10 cellular contexts compared by ENCODE assay signal in genomic region chr1:196309386-196309785, GRCh38.
DNase-seq lines count a peak whose midpoint lies in the region; ATAC-seq and TF ChIP-seq lines count a peak whose summit lies in the region.
"Had no signal": no experiment of that assay in that cellular context is flagged by ENCODE, and none has a peak within 500 bp of the region (broad histone marks: within the 10 kb centered on the region; RNA-seq: fewer than 3 reads in every experiment).

No MANE protein-coding gene starts in this region.

- no peak overlapping the region for H3K4me3 ChIP-seq in right cardiac atrium (ENCODE audit: low read length)

- intact Hi-C loops in right cardiac atrium (cut with DNase I), result loop anchor here in 1 of 4 donors (5.0 kb wide), 1 partner anchor 157 kb away; no protein-coding TSS in a partner anchor

- no peak for TF ChIP-seq CTCF in progenitor cell of endocrine pancreas (IDR thresholded peaks at IDR 0.05; ENCODE audit: unreplicated experiment)

- H3K27me3 ChIP-seq in right cardiac atrium (ENCODE audit: control insufficient read depth, insufficient read depth), result no peaks in the 10 kb centered on the region

- H3K36me3 Mint-ChIP-seq in T-helper 17 cell (ENCODE audit: low read depth) (no peaks in the 10 kb centered on the region), progenitor cell of endocrine pancreas (ENCODE audit: insufficient read depth) (peaks cover 6% of the 10 kb centered on the region)
- H3K36me3 Mint-ChIP-seq in activated naive CD8-positive, alpha-beta T cell treated with anti-CD3 and anti-CD28 coated beads for 36 hours, result no peaks in the 10 kb centered on the region

- H3K4me1 Mint-ChIP-seq in T-helper 17 cell (peaks cover 2% of the 10 kb centered on the region), progenitor cell of endocrine pancreas (ENCODE audit: low read depth) (peaks cover 7% of the 10 kb centered on the region)
- H3K4me1 Mint-ChIP-seq in activated naive CD8-positive, alpha-beta T cell treated with anti-CD3 and anti-CD28 coated beads for 36 hours, result no peaks in the 10 kb centered on the region

- H3K4me3 Mint-ChIP-seq in T-helper 17 cell (no peak overlapping the region), progenitor cell of endocrine pancreas (ENCODE audit: low read depth) (no peak overlapping the region)
- H3K4me3 Mint-ChIP-seq in activated naive CD8-positive, alpha-beta T cell treated with anti-CD3 and anti-CD28 coated beads for 36 hours, result no peak overlapping the region
- H3K4me3 Mint-ChIP-seq: activated T-helper 1 cell treated with anti-CD3 and anti-CD28 coated beads, Interleukin-12 subunit alpha, Interleukin-12 subunit beta, Interleukin-2, Interleukin-4 antibody, amounts not matched to agents 30 ng/mL and 10 ng/mL and 1 ng/mL, durations not matched to agents 14 hours and 24 hours and 36 hours had no signal

- no peaks in the 10 kb centered on the region for H3K4me1 ChIP-seq in right cardiac atrium (ENCODE audit: control insufficient read depth, insufficient read depth, low read length)
- H3K4me1 ChIP-seq: parathyroid adenoma had no signal

- ATAC-seq in HG03565 (IDR thresholded peaks at IDR 0.05; ENCODE audit: unreplicated experiment) (peak; percentile 66), T-helper 17 cell (no peak), right cardiac atrium (no peak)

- H3K9me3 ChIP-seq in T-helper 17 cell (ENCODE audit: control insufficient read depth, low read length, poor library complexity, severe bottlenecking), result no peaks in the 10 kb centered on the region
- no peaks in the 10 kb centered on the region for H3K9me3 ChIP-seq in right cardiac atrium (ENCODE audit: control insufficient read depth, low read length)

- peak; percentile 42 for DNase-seq in EL
- peak; percentile 41 for DNase-seq in RPMI7951 (ENCODE audit: low read depth)
- peak; percentile 9 for DNase-seq in iris pigment epithelial cell (ENCODE audit: low read depth)
- no peak for DNase-seq in T-helper 17 cell
- no peak for DNase-seq in activated naive CD8-positive, alpha-beta T cell treated with anti-CD3 and anti-CD28 coated beads for 36 hours
- no peak for DNase-seq in progenitor cell of endocrine pancreas (ENCODE audit: low spot score, unreplicated experiment)
- no peak for DNase-seq in right cardiac atrium

- no peak overlapping the region for H3K27ac Mint-ChIP-seq in T-helper 17 cell
- H3K27ac Mint-ChIP-seq in activated naive CD8-positive, alpha-beta T cell treated with anti-CD3 and anti-CD28 coated beads for 36 hours, result no peak overlapping the region
- H3K27ac Mint-ChIP-seq in progenitor cell of endocrine pancreas, result no peak overlapping the region
- H3K27ac Mint-ChIP-seq: activated T-helper 1 cell treated with anti-CD3 and anti-CD28 coated beads, Interleukin-12 subunit alpha, Interleukin-12 subunit beta, Interleukin-2, Interleukin-4 antibody, amounts not matched to agents 30 ng/mL and 10 ng/mL and 1 ng/mL, durations not matched to agents 14 hours and 24 hours and 36 hours had no signal

- no peaks in the 10 kb centered on the region for H3K9me3 Mint-ChIP-seq in activated naive CD8-positive, alpha-beta T cell treated with anti-CD3 and anti-CD28 coated beads for 36 hours
- no peaks in the 10 kb centered on the region for H3K9me3 Mint-ChIP-seq in progenitor cell of endocrine pancreas (ENCODE audit: low read depth)
- H3K9me3 Mint-ChIP-seq: activated T-helper 1 cell treated with anti-CD3 and anti-CD28 coated beads, Interleukin-12 subunit alpha, Interleukin-12 subunit beta, Interleukin-2, Interleukin-4 antibody, amounts not matched to agents 30 ng/mL and 10 ng/mL and 1 ng/mL, durations not matched to agents 14 hours and 24 hours and 36 hours had no signal

- H3K27ac ChIP-seq in right cardiac atrium (ENCODE audit: low read length), result no peak overlapping the region
- H3K27ac ChIP-seq: parathyroid adenoma had no signal

- 58% methylated on average over 1 of the region's 1 CpG for WGBS in right cardiac atrium

- peaks cover 5% of the 10 kb centered on the region for H3K27me3 Mint-ChIP-seq in T-helper 17 cell
- no peaks in the 10 kb centered on the region for H3K27me3 Mint-ChIP-seq in activated naive CD8-positive, alpha-beta T cell treated with anti-CD3 and anti-CD28 coated beads for 36 hours
- no peaks in the 10 kb centered on the region for H3K27me3 Mint-ChIP-seq in progenitor cell of endocrine pancreas

Comparison
In these comparisons a context has a peak if more than half of its experiments do, and no peak if none do; other contexts are left out.
1. DNase-seq: peak in EL (single experiment), RPMI7951 (single experiment) and iris pigment epithelial cell (single experiment); none in T-helper 17 cell (0 of 3), activated naive CD8-positive, alpha-beta T cell treated with anti-CD3 and anti-CD28 coated beads for 36 hours (single experiment), progenitor cell of endocrine pancreas (single experiment) and right cardiac atrium (0 of 3).